9 cellular contexts compared by ENCODE assay signal in the genomic region with DNA sequence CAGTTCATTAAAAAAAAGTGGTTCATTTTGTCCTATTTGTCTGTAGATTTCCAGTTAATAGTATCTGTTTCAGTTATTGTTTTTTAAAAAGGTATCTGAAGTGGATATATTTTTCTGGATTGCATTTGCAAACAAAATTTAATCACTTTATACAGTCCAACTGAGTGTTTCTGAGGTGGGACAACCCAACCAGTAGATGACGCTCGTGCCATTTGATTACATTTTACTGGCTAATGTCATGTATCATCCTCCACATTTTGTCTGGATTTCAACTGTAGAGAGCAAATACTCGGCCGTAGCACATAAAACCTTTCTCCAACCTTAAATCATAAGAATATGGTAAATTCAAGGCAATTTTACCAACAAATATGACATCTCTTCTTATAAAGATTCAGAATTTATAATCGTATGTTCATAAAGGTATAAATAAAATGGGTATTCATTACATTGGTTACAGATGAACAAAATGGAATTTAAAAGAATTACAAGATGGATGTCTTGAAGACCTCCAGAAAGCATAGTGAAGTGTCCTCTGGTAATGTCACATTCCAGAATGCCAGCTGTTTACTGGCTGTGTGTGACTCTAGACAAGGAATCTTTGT.
DNase-seq lines count a peak whose midpoint lies in the region; ATAC-seq lines count a peak whose summit lies in the region.
"Had no signal": no experiment of that assay in that cellular context is flagged by ENCODE, and none has a peak within 500 bp of the region (broad histone marks: within the 10 kb centered on the region; RNA-seq: fewer than 3 reads in every experiment).

No MANE protein-coding gene starts in this region.

- H3K79me2 ChIP-seq in mesendoderm (ENCODE audit: control insufficient read depth, insufficient read depth, low read length), result no peaks in the 10 kb centered on the region

- no peak overlapping the region for H3K4me2 ChIP-seq in mesendoderm (ENCODE audit: low read length)

- DNase-seq in EL (peak; percentile 37), SK-N-MC (ENCODE audit: low read depth, low spot score) (peak; percentile 16), mesendoderm (peak; percentile 46), glomerular visceral epithelial cell (ENCODE audit: extremely low spot score) (no peak)
- peak; percentile 16 for DNase-seq in Jurkat, Clone E6-1 (ENCODE audit: low read depth, low spot score)

- H2BK15ac ChIP-seq in mesendoderm (replicated peaks; ENCODE audit: low read depth), result no peak overlapping the region

- H2BK120ac ChIP-seq in mesendoderm (ENCODE audit: low read depth, low read length), result no peak overlapping the region

- H3K9me3 ChIP-seq in SK-N-MC (ENCODE audit: low read depth, low read length), result no peaks in the 10 kb centered on the region
- H3K9me3 ChIP-seq: thyroid gland had no signal

- ATAC-seq in HG02852 (IDR thresholded peaks at IDR 0.05; ENCODE audit: unreplicated experiment) (no peak), GM21367 (IDR thresholded peaks at IDR 0.05; ENCODE audit: unreplicated experiment) (no peak), GM18868 (IDR thresholded peaks at IDR 0.05; ENCODE audit: unreplicated experiment) (no peak)

- H3K56ac ChIP-seq in mesendoderm (ENCODE audit: low read length), result no peak overlapping the region

- H2AK5ac ChIP-seq in mesendoderm (ENCODE audit: low read length), result no peak overlapping the region

- H3K4me1 ChIP-seq in mesendoderm (ENCODE audit: control insufficient read depth, low read depth, low read length), result peaks cover 4% of the 10 kb centered on the region
- H3K4me1 ChIP-seq: thyroid gland had no signal

- no peak overlapping the region for H3K4me3 ChIP-seq in Jurkat, Clone E6-1 (ENCODE audit: low read length)
- H3K4me3 ChIP-seq in SK-N-MC, result no peak overlapping the region
- no peak overlapping the region for H3K4me3 ChIP-seq in mesendoderm (ENCODE audit: low read length)
- H3K4me3 ChIP-seq: thyroid gland had no signal

- no peaks in the 10 kb centered on the region for H3K36me3 ChIP-seq in SK-N-MC (ENCODE audit: insufficient read depth, low read length)
- no peaks in the 10 kb centered on the region for H3K36me3 ChIP-seq in mesendoderm (ENCODE audit: control insufficient read depth, insufficient read depth, low read length)
- H3K36me3 ChIP-seq: thyroid gland had no signal

- H3K79me1 ChIP-seq in mesendoderm (ENCODE audit: low read length), result no peaks in the 10 kb centered on the region

- H2BK5ac ChIP-seq in mesendoderm (ENCODE audit: low read length), result no peak overlapping the region

- H3K4ac ChIP-seq in mesendoderm (ENCODE audit: low read depth, low read length), result no peak overlapping the region

- H3K27ac ChIP-seq in SK-N-MC, result no peak overlapping the region
- H3K27ac ChIP-seq in mesendoderm (ENCODE audit: low read depth, low read length), result no peak overlapping the region
- H3K27ac ChIP-seq: thyroid gland had no signal

- no peak overlapping the region for H4K8ac ChIP-seq in mesendoderm (ENCODE audit: low read depth, low read length)

- H3K9ac ChIP-seq in SK-N-MC (ENCODE audit: insufficient read length) (no peak overlapping the region), mesendoderm (ENCODE audit: low read length) (no peak overlapping the region)

- no peaks in the 10 kb centered on the region for H3K27me3 ChIP-seq in mesendoderm (ENCODE audit: insufficient read depth, low read length, poor library complexity)
- H3K27me3 ChIP-seq: thyroid gland had no signal

- H3K18ac ChIP-seq in mesendoderm (ENCODE audit: low read length), result no peak overlapping the region

- WGBS in mesendoderm (ENCODE audit: extremely low coverage, insufficient coverage, low lambda C conversion rate), result no CpG with 5 or more reads among the region's 5 CpGs

- H3K23ac ChIP-seq in mesendoderm (ENCODE audit: low read length), result no peak overlapping the region

- no peak overlapping the region for H4K5ac ChIP-seq in mesendoderm (ENCODE audit: low read length)
